8 cellular contexts compared by ENCODE assay signal in the genomic region with DNA sequence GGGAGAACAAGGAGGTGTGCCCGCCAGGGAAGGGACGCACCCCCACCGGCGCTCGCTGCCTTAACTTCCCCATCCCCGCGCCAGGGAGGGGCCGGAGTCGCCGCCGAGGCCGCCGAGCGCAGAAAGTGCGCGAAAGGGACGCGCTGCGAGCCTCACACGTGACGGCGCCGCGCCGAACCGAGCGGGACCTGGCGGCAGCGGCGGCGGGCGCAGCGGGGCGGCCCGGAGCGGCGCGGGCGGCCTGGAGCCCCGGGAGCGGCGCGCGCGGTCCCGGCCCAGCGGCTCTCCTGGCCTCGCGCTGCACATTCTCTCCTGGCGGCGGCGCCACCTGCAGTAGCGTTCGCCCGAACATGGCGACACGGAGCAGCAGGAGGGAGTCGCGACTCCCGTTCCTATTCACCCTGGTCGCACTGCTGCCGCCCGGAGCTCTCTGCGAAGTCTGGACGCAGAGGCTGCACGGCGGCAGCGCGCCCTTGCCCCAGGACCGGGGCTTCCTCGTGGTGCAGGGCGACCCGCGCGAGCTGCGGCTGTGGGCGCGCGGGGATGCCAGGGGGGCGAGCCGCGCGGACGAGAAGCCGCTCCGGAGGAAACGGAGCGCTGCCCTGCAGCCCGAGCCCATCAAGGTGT. TPM values are rescaled to one million over a fixed set of nuclear protein-coding genes. Genes with fewer than 3 reads are reported as not detected.
DNase-seq lines count a peak whose midpoint lies in the region; ATAC-seq and TF ChIP-seq lines count a peak whose summit lies in the region.

A gene with protein sequence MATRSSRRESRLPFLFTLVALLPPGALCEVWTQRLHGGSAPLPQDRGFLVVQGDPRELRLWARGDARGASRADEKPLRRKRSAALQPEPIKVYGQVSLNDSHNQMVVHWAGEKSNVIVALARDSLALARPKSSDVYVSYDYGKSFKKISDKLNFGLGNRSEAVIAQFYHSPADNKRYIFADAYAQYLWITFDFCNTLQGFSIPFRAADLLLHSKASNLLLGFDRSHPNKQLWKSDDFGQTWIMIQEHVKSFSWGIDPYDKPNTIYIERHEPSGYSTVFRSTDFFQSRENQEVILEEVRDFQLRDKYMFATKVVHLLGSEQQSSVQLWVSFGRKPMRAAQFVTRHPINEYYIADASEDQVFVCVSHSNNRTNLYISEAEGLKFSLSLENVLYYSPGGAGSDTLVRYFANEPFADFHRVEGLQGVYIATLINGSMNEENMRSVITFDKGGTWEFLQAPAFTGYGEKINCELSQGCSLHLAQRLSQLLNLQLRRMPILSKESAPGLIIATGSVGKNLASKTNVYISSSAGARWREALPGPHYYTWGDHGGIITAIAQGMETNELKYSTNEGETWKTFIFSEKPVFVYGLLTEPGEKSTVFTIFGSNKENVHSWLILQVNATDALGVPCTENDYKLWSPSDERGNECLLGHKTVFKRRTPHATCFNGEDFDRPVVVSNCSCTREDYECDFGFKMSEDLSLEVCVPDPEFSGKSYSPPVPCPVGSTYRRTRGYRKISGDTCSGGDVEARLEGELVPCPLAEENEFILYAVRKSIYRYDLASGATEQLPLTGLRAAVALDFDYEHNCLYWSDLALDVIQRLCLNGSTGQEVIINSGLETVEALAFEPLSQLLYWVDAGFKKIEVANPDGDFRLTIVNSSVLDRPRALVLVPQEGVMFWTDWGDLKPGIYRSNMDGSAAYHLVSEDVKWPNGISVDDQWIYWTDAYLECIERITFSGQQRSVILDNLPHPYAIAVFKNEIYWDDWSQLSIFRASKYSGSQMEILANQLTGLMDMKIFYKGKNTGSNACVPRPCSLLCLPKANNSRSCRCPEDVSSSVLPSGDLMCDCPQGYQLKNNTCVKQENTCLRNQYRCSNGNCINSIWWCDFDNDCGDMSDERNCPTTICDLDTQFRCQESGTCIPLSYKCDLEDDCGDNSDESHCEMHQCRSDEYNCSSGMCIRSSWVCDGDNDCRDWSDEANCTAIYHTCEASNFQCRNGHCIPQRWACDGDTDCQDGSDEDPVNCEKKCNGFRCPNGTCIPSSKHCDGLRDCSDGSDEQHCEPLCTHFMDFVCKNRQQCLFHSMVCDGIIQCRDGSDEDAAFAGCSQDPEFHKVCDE (N-terminal part only) (plus strand): TSS at position 333 of the 627 bp plus-strand sequence. CDS start 18 bp downstream, at position 351.

- peak within 1 kb of the TSS; percentile 71 to 75 for H3K9ac ChIP-seq in duodenal mucosa (ENCODE audit: low read depth in 1 of 2, low read length in 2 of 2)

- H3K27me3 ChIP-seq in duodenal mucosa (ENCODE audit: control insufficient read depth in 1 of 2, insufficient read depth in 2 of 2, low read length in 2 of 2) (no peaks in the 10 kb centered on the region), lower lobe of right lung (ENCODE audit: low read depth) (no peaks in the 10 kb centered on the region)

- H3K36me3 ChIP-seq in duodenal mucosa (ENCODE audit: control insufficient read depth in 1 of 2, insufficient read depth in 2 of 2, low read length in 2 of 2): no peaks in the 10 kb centered on the region
- H3K36me3 ChIP-seq in lower lobe of right lung: no peaks in the 10 kb centered on the region

- intact Hi-C loops in lower lobe of right lung (cut with DNase I): no loop called here

- peak; percentile 34 to 65 for DNase-seq in NCI-H187 (lab: John Stamatoyannopoulos, UW)
- no peak for DNase-seq in NCI-H187 treated with DMSO at 0.1 percent for 48 hours (lab: John Stamatoyannopoulos, UW)
- peak; percentile 68 for DNase-seq in NCI-H146 treated with DMSO at 0.1 percent for 48 hours (lab: John Stamatoyannopoulos, UW; ENCODE audit: unreplicated experiment)
- peak; percentile 70 to 71 for DNase-seq in activated CD4-positive, alpha-beta T cell treated with anti-CD3 and anti-CD28 coated beads, Interleukin-2, amount 50 U/mL, for 4 hours
- DNase-seq in lower lobe of right lung: peak; percentile 86
- DNase-seq in stimulated activated CD4-positive, alpha-beta T cell treated with anti-CD3 and anti-CD28 coated beads, TNF-alpha, amount 100 ng/mL, for 4 hours (ENCODE audit: low read depth in 3 of 3): peak in 2 of 3 experiments; percentile 54 to 57

- H3K4me1 ChIP-seq in duodenal mucosa (ENCODE audit: control insufficient read depth in 1 of 2, insufficient read depth in 2 of 2, low read length in 2 of 2): peaks cover 29 to 42% of the 10 kb centered on the region in 2 donors
- H3K4me1 ChIP-seq in lower lobe of right lung: peaks cover 35% of the 10 kb centered on the region

- TF ChIP-seq CTCF in lower lobe of right lung (IDR thresholded peaks at IDR 0.05): peak; percentile 29

- H3K27ac ChIP-seq in duodenal mucosa (ENCODE audit: low read depth, low read length) (peak within 1 kb of the TSS; percentile 59), lower lobe of right lung (peak within 1 kb of the TSS; percentile 73)

- ATAC-seq in HG02642 (IDR thresholded peaks at IDR 0.05; ENCODE audit: poor library complexity, unreplicated experiment): peak; percentile 57
- ATAC-seq in lower lobe of right lung: peak; percentile 92 to 93

- H3K9me3 ChIP-seq in duodenal mucosa (ENCODE audit: control insufficient read depth in 1 of 2, low read length in 2 of 2) (no peaks in the 10 kb centered on the region), lower lobe of right lung (no peaks in the 10 kb centered on the region)

- H3K4me3 ChIP-seq in duodenal mucosa (ENCODE audit: low read depth in 1 of 2, low read length in 2 of 2) (peak within 1 kb of the TSS; percentile 79 to 88), lower lobe of right lung (peak within 1 kb of the TSS; percentile 86)

RNA-seq across cellular contexts. Expression of the gene that starts here (rescaled TPM):
- 74.0 TPM for total RNA-seq in lower lobe of right lung
